Comparison of ENCODE assay signal across 8 cellular contexts in genomic region chr10:68348265-68348741, GRCh38.
DNase-seq lines count a peak whose midpoint lies in the region; ATAC-seq lines count a peak whose summit lies in the region.

No MANE protein-coding gene starts in this region.

- peak; percentile 50 for ATAC-seq in HG03565 (IDR thresholded peaks at IDR 0.05; ENCODE audit: unreplicated experiment)

- peak; percentile 7 to 8 for DNase-seq in SHP77 (lab: John Stamatoyannopoulos, UW)
- DNase-seq in SHP77 treated with DMSO at 0.1 percent for 48 hours (lab: John Stamatoyannopoulos, UW): no peak
- peak; percentile 33 for DNase-seq in SKM-1 treated with dmso at 0.1 percent for 144 hours (lab: John Stamatoyannopoulos, UW; ENCODE audit: unreplicated experiment)
- DNase-seq in amniotic stem cell (lab: John Stamatoyannopoulos, UW): peak; percentile 8
- peak; percentile 74 for DNase-seq in islet precursor cell
- DNase-seq in stimulated activated CD8-positive, alpha-beta memory T cell treated with anti-CD3 and anti-CD28 coated beads, Interleukin-12 subunit alpha, Interleukin-12 subunit beta, amount 100 ng/mL, for 1 hour (ENCODE audit: low read depth): peak; percentile 20
- DNase-seq in HuH-7.5 (ENCODE audit: low spot score): no peak

Comparison
In these comparisons a context has a peak if more than half of its experiments do, and no peak if none do; other contexts are left out.
1. DNase-seq: peak in SHP77 (2 of 2), SKM-1 treated with dmso at 0.1 percent for 144 hours (single experiment), amniotic stem cell (single experiment), islet precursor cell (single experiment) and stimulated activated CD8-positive, alpha-beta memory T cell treated with anti-CD3 and anti-CD28 coated beads, Interleukin-12 subunit alpha, Interleukin-12 subunit beta, amount 100 ng/mL, for 1 hour (single experiment); none in SHP77 treated with DMSO at 0.1 percent for 48 hours (single experiment) and HuH-7.5 (single experiment).